ENCODE assay signal across 20 cellular contexts in the genomic region with DNA sequence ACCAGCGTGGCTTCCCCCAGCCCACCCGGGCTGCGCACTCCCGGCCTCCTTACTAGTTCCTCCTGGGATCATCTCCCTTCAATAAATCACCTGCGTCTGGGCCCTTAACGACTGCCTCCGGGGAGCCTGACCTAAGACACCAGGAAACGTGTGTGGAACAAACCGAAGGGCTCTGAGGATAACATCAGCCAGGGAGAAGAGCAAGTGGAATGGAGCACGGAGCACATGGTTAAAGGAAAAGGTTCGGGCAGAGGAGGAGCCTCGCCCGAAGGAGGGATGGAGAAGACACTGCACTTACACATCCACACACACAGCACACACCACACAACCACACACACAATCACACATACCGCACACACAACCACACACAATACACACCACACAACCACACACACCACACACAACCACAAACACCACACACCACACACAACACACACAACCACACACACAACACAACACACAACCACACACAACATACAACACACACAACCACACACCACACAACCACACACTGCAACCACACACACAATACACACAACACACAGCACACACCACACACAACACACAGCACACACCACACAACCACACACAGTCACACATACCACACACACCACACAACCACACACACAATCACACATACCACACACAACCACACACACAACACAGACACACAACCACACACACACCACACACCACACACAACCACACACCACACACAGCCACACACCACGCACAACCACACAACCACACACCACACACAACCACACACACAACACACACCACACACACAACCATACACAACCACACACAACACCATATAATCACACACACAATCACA. TPM values are rescaled to one million over a fixed set of nuclear protein-coding genes. Genes with fewer than 3 reads are reported as not detected.
DNase-seq lines count a peak whose midpoint lies in the region; ATAC-seq, FAIRE-seq and TF ChIP-seq lines count a peak whose summit lies in the region.
"Had no signal": no experiment of that assay in that cellular context is flagged by ENCODE, and none has a peak within 500 bp of the region (broad histone marks: within the 10 kb centered on the region; RNA-seq: fewer than 3 reads in every experiment).

No MANE protein-coding gene starts in this region.

- no peaks in the 10 kb centered on the region for H3K4me1 Mint-ChIP-seq in activated T-helper 1 cell treated with anti-CD3 and anti-CD28 coated beads, Interleukin-12 subunit alpha, Interleukin-12 subunit beta, Interleukin-2, Interleukin-4 antibody, amounts not matched to agents 30 ng/mL and 10 ng/mL and 1 ng/mL, durations not matched to agents 14 hours and 24 hours and 36 hours (ENCODE audit: low read depth)

- H3K9me3 Mint-ChIP-seq in activated T-helper 1 cell treated with anti-CD3 and anti-CD28 coated beads, Interleukin-12 subunit alpha, Interleukin-12 subunit beta, Interleukin-2, Interleukin-4 antibody, amounts not matched to agents 30 ng/mL and 10 ng/mL and 1 ng/mL, durations not matched to agents 14 hours and 24 hours and 36 hours: no peaks in the 10 kb centered on the region
- H3K9me3 Mint-ChIP-seq: activated T-cell treated with anti-CD3 and anti-CD28 coated beads, Interleukin-2, amount 50 U/mL, for 4 hours; stimulated activated naive CD8-positive, alpha-beta T cell treated with anti-CD3 and anti-CD28 coated beads, Interleukin-15, Interleukin-2, amounts not matched to agents 100 ng/mL and 50 ng/mL, for 24 hours; T-helper 1 cell treated with Interleukin-12 subunit alpha and Interleukin-12 subunit beta and Interleukin-4 antibody, amounts not matched to agents 30 μg/mL and 1 μg/mL, for 36 hours had no signal

- POLR2A ChIA-PET in HepG2 (lab: Yijun Ruan, JAX): no interaction called here

- peak; percentile 77 for FAIRE-seq in HepG2 (lab: Jason Lieb, UNC)

- no peaks in the 10 kb centered on the region for H3K27me3 ChIP-seq in HepG2 (ENCODE audit: control insufficient read depth in 1 of 2, insufficient read depth in 2 of 2, low read length in 2 of 2)
- no peaks in the 10 kb centered on the region for H3K27me3 ChIP-seq in right lobe of liver
- H3K27me3 ChIP-seq in gastroesophageal sphincter: peaks cover 5% of the 10 kb centered on the region
- H3K27me3 ChIP-seq: vagina had no signal

- TF ChIP-seq CTCF in HepG2 (CRISPR knock-in tag; IDR thresholded peaks at IDR 0.05) (no peak), right lobe of liver (IDR thresholded peaks at IDR 0.05) (no peak), fibroblast of pulmonary artery (IDR thresholded peaks at IDR 0.05; ENCODE audit: low read length, missing control alignments) (no peak), gastroesophageal sphincter (IDR thresholded peaks at IDR 0.05) (no peak)

- H3K4me2 ChIP-seq in HepG2 (ENCODE audit: low read depth, low read length): peak overlapping the region; percentile 6; the same call in 1 of the 2 replicates
- H3K4me2 ChIP-seq: smooth muscle cell had no signal

- H3K27ac Mint-ChIP-seq in activated T-helper 1 cell treated with anti-CD3 and anti-CD28 coated beads, Interleukin-12 subunit alpha, Interleukin-12 subunit beta, Interleukin-2, Interleukin-4 antibody, amounts not matched to agents 30 ng/mL and 10 ng/mL and 1 ng/mL, durations not matched to agents 14 hours and 24 hours and 36 hours: no peak overlapping the region
- H3K27ac Mint-ChIP-seq: stimulated activated naive CD8-positive, alpha-beta T cell treated with anti-CD3 and anti-CD28 coated beads, Interleukin-15, Interleukin-2, amounts not matched to agents 100 ng/mL and 50 ng/mL, for 24 hours; T-helper 1 cell treated with Interleukin-12 subunit alpha and Interleukin-12 subunit beta and Interleukin-4 antibody, amounts not matched to agents 30 μg/mL and 1 μg/mL, for 36 hours had no signal

- no peak overlapping the region for H3K9ac ChIP-seq in HepG2 (ENCODE audit: insufficient read depth, low read depth, low read length)

- DNase-seq in HepG2 (ENCODE audit: low spot score) (no peak), right lobe of liver (no peak), RPMI7951 (ENCODE audit: low read depth) (peak; percentile 71), fibroblast of pulmonary artery (ENCODE audit: low read depth) (peak; percentile 41)
- DNase-seq in activated T-helper 1 cell treated with anti-CD3 and anti-CD28 coated beads, Interleukin-12 subunit alpha, Interleukin-12 subunit beta, Interleukin-2, Interleukin-4 antibody, amounts not matched to agents 30 ng/mL and 10 ng/mL and 1 ng/mL, durations not matched to agents 14 hours and 24 hours and 36 hours (ENCODE audit: low spot score): no peak
- DNase-seq: activated T-cell treated with anti-CD3 and anti-CD28 coated beads, Interleukin-2, amount 50 U/mL, for 4 hours; amygdala; HCEC 1CT; Kasumi-1; NCI-H187; NCI-H526 treated with DMSO at 0.1 percent for 48 hours had no signal

- no peak overlapping the region for H3K4me3 Mint-ChIP-seq in activated T-helper 1 cell treated with anti-CD3 and anti-CD28 coated beads, Interleukin-12 subunit alpha, Interleukin-12 subunit beta, Interleukin-2, Interleukin-4 antibody, amounts not matched to agents 30 ng/mL and 10 ng/mL and 1 ng/mL, durations not matched to agents 14 hours and 24 hours and 36 hours
- H3K4me3 Mint-ChIP-seq: activated T-cell treated with anti-CD3 and anti-CD28 coated beads, Interleukin-2, amount 50 U/mL, for 4 hours; stimulated activated naive CD8-positive, alpha-beta T cell treated with anti-CD3 and anti-CD28 coated beads, Interleukin-15, Interleukin-2, amounts not matched to agents 100 ng/mL and 50 ng/mL, for 24 hours; T-helper 1 cell treated with Interleukin-12 subunit alpha and Interleukin-12 subunit beta and Interleukin-4 antibody, amounts not matched to agents 30 μg/mL and 1 μg/mL, for 36 hours had no signal

- H2AFZ ChIP-seq in HepG2 (ENCODE audit: low read length): no peak overlapping the region

- no peak for ATAC-seq in HepG2
- ATAC-seq in right lobe of liver: no peak
- ATAC-seq in GM21526 (IDR thresholded peaks at IDR 0.05; ENCODE audit: low FRiP score, unreplicated experiment): no peak
- no peak for ATAC-seq in GM21367 (IDR thresholded peaks at IDR 0.05; ENCODE audit: unreplicated experiment)
- no peak for ATAC-seq in gastroesophageal sphincter
- ATAC-seq: activated T-cell treated with anti-CD3 and anti-CD28 coated beads, Interleukin-2, amount 50 U/mL, for 4 hours; esophagus mucosa had no signal

- no peaks in the 10 kb centered on the region for H4K20me1 ChIP-seq in HepG2 (ENCODE audit: insufficient read depth, low read length)

- TF ChIP-seq EP300 in HepG2 (IDR thresholded peaks at IDR 0.05; ENCODE audit: low read depth in 2 of 2, low read length in 2 of 2) (no peak), HepG2 (CRISPR knock-in tag; IDR thresholded peaks at IDR 0.05; ENCODE audit: borderline replicate concordance) (no peak), gastroesophageal sphincter (IDR thresholded peaks at IDR 0.05) (no peak)

- H3K9me3 ChIP-seq in HepG2 (ENCODE audit: low read length): no peaks in the 10 kb centered on the region
- no peaks in the 10 kb centered on the region for H3K9me3 ChIP-seq in right lobe of liver
- no peaks in the 10 kb centered on the region for H3K9me3 ChIP-seq in gastroesophageal sphincter
- H3K9me3 ChIP-seq: vagina had no signal

- no TSS peak for BruUV-seq in HepG2 (replicated peaks; lab: Mats Ljungman, UMichigan)

- TF ChIP-seq RAD21 in HepG2 (CRISPR knock-in tag; IDR thresholded peaks at IDR 0.05): no peak

- H3K4me3 ChIP-seq in HepG2 (replicated peaks in 1 of 3; ENCODE audit: insufficient read depth in 1 of 3, low read depth in 2 of 3, low read length in 3 of 3): no peak overlapping the region
- H3K4me3 ChIP-seq in right lobe of liver: no peak overlapping the region
- no peak overlapping the region for H3K4me3 ChIP-seq in fibroblast of pulmonary artery (replicated peaks; ENCODE audit: low read depth, low read length)
- H3K4me3 ChIP-seq in gastroesophageal sphincter: no peak overlapping the region
- H3K4me3 ChIP-seq: coronary artery, smooth muscle cell, vagina had no signal

- no peak for TF ChIP-seq POLR2A in HepG2 (IDR thresholded peaks at IDR 0.05; ENCODE audit: insufficient read depth in 1 of 2, low read depth in 2 of 2, low read length in 2 of 2)
- TF ChIP-seq POLR2A in right lobe of liver (IDR thresholded peaks at IDR 0.05): no peak
- no peak for TF ChIP-seq POLR2A in gastroesophageal sphincter (IDR thresholded peaks at IDR 0.05)

- in situ Hi-C loops in HepG2 (cut with HindIII; ENCODE audit: extremely low pct_ligation_motif_present, low pct_unique_long_range_greater_than_20kb): no loop called here

- H3K36me3 Mint-ChIP-seq in activated T-helper 1 cell treated with anti-CD3 and anti-CD28 coated beads, Interleukin-12 subunit alpha, Interleukin-12 subunit beta, Interleukin-2, Interleukin-4 antibody, amounts not matched to agents 30 ng/mL and 10 ng/mL and 1 ng/mL, durations not matched to agents 14 hours and 24 hours and 36 hours (ENCODE audit: low read depth): no peaks in the 10 kb centered on the region

- no peaks in the 10 kb centered on the region for H3K79me2 ChIP-seq in HepG2 (ENCODE audit: insufficient read depth, low read length)

- H3K27me3 Mint-ChIP-seq in activated T-helper 1 cell treated with anti-CD3 and anti-CD28 coated beads, Interleukin-12 subunit alpha, Interleukin-12 subunit beta, Interleukin-2, Interleukin-4 antibody, amounts not matched to agents 30 ng/mL and 10 ng/mL and 1 ng/mL, durations not matched to agents 14 hours and 24 hours and 36 hours (ENCODE audit: insufficient read depth): peaks cover 3% of the 10 kb centered on the region

- CTCF ChIA-PET in HepG2 (lab: Yijun Ruan, JAX; ENCODE audit: low intra/inter-chr PET ratio, low total read pairs): no interaction called here

- WGBS in HepG2 (ENCODE audit: low lambda C conversion rate): 59% methylated on average over 15 of the region's 15 CpGs
- 63% methylated on average over 10 of the region's 15 CpGs for WGBS in right lobe of liver (ENCODE audit: insufficient coverage, low coverage, low lambda C conversion rate, missing lambda C conversion rate)
- WGBS in gastroesophageal sphincter (ENCODE audit: low coverage in 1 of 2), 2 donors: 60 to 82% methylated on average over 1 to 2 of the region's 15 CpGs

- H3K36me3 ChIP-seq in HepG2 (replicated peaks in 1 of 2; ENCODE audit: control insufficient read depth in 1 of 2, insufficient read depth in 2 of 2, low read length in 2 of 2) (no peaks in the 10 kb centered on the region), right lobe of liver (no peaks in the 10 kb centered on the region), gastroesophageal sphincter (no peaks in the 10 kb centered on the region)
- H3K36me3 ChIP-seq: vagina had no signal

- H3K4me1 ChIP-seq in HepG2 (ENCODE audit: insufficient read depth, low read length) (peaks cover 82% of the 10 kb centered on the region), right lobe of liver (peaks cover 0 to 14% (median 6%) of the 10 kb centered on the region in 4 donors), gastroesophageal sphincter (peaks cover 0 to 48% (median 10%) of the 10 kb centered on the region in 3 donors)

- H3K27ac ChIP-seq in HepG2 (ENCODE audit: extremely low read length, insufficient read depth, low read length): peak overlapping the region; percentile 11
- H3K27ac ChIP-seq in right lobe of liver: no peak overlapping the region
- no peak overlapping the region for H3K27ac ChIP-seq in gastroesophageal sphincter
- H3K27ac ChIP-seq: coronary artery, vagina had no signal

- intact Hi-C loops in HepG2 (cut with micrococcal nuclease; ENCODE audit: unreplicated experiment) (no loop called here), right lobe of liver (cut with DNase I) (no loop called here)
- intact Hi-C loops in activated T-helper 1 cell treated with anti-CD3 and anti-CD28 coated beads, Interleukin-12 subunit alpha, Interleukin-12 subunit beta, Interleukin-2, Interleukin-4 antibody, amounts not matched to agents 30 ng/mL and 10 ng/mL and 1 ng/mL, durations not matched to agents 14 hours and 24 hours and 36 hours (cut with micrococcal nuclease): no loop called here

RNA-seq across cellular contexts. Expression of gene CPN2, which starts 24.7 kb away (rescaled TPM):
- 16.3 and 27.7 TPM in 2 replicates for total RNA-seq in HepG2 (2016; rRNA removed; fragmentation: Illumina TruSeq; extraction: Trizol)
- 4.8 and 4.9 TPM in 2 replicates for total RNA-seq in HepG2 (2016; cell fraction: cytosol; rRNA removed; fragmentation: Illumina TruSeq; extraction: Trizol; ENCODE audit: low read depth)
- 11.8 and 26.8 TPM in 2 replicates for total RNA-seq in HepG2 (2016; cell fraction: insoluble cytoplasmic fraction; rRNA removed; fragmentation: Illumina TruSeq; extraction: Trizol)
- 14.4 and 15.6 TPM in 2 replicates for total RNA-seq in HepG2 (2016; cell fraction: membrane; rRNA removed; fragmentation: Illumina TruSeq; extraction: Trizol)
- 34.1 and 42.6 TPM in 2 replicates for total RNA-seq in HepG2 (2016; cell fraction: nucleus; rRNA removed; fragmentation: Illumina TruSeq; extraction: Trizol)
- 26.7 and 29.3 TPM in 2 replicates for polyA plus RNA-seq in HepG2 (2011; rRNA removed)
- 12.6 and 16.6 TPM in 2 replicates for polyA plus RNA-seq in HepG2 (2011; cell fraction: cytosol; rRNA removed)
- polyA plus RNA-seq in HepG2 (2011; cell fraction: nucleus; rRNA removed): 18.2 and 18.5 TPM in 2 replicates
- polyA plus RNA-seq in HepG2 (2012): 19.0 and 20.2 TPM in 2 replicates
- 8.8 and 9.3 TPM in 2 replicates for polyA plus RNA-seq in HepG2 (2016; cell fraction: cytosol; fragmentation: Illumina TruSeq; extraction: Trizol; ENCODE audit: low read depth)
- 27.5 and 38.0 TPM in 2 replicates for polyA plus RNA-seq in HepG2 (2016; cell fraction: insoluble cytoplasmic fraction; fragmentation: Illumina TruSeq; extraction: Trizol; ENCODE audit: low read depth)
- polyA plus RNA-seq in HepG2 (2016; cell fraction: membrane; fragmentation: Illumina TruSeq; extraction: Trizol; ENCODE audit: low read depth): 18.2 and 23.6 TPM in 2 replicates
- 100 and 101 TPM in 2 replicates for polyA plus RNA-seq in HepG2 (2016; cell fraction: nucleus; fragmentation: Illumina TruSeq; extraction: Trizol; ENCODE audit: insufficient read depth, low read depth)
- polyA minus RNA-seq in HepG2 (2011; rRNA and poly(A)+ RNA removed; ENCODE audit: low replicate concordance): 66.5 TPM in 1 of 2 replicates, not detected in the other
- polyA minus RNA-seq in HepG2 (2011; cell fraction: cytosol; rRNA and poly(A)+ RNA removed): 19.2 and 22.2 TPM in 2 replicates
- polyA minus RNA-seq in HepG2 (2011; cell fraction: nucleus; rRNA and poly(A)+ RNA removed): 6.3 and 7.8 TPM in 2 replicates
- 100 to 1,000 TPM; 173 to 307 (median 202) TPM for total RNA-seq in right lobe of liver
- 0.10 TPM in 1 of 2 replicates, not detected in the other for total RNA-seq in RPMI7951 (2014; rRNA removed; shearing (Covaris generic))
- total RNA-seq in activated T-helper 1 cell treated with anti-CD3 and anti-CD28 coated beads, Interleukin-12 subunit alpha, Interleukin-12 subunit beta, Interleukin-2, Interleukin-4 antibody, amounts not matched to agents 30 ng/mL and 10 ng/mL and 1 ng/mL, durations not matched to agents 14 hours and 24 hours and 36 hours: not detected in 2 replicates
- total RNA-seq in gastroesophageal sphincter: not detected
- total RNA-seq: esophagus mucosa, vagina had no signal
- polyA plus RNA-seq: smooth muscle cell had no signal

RNA-seq across cellular contexts. Expression of gene LRRC15, which starts 43.1 kb away (rescaled TPM):
- not detected in 2 replicates for total RNA-seq in HepG2 (2016; rRNA removed; fragmentation: Illumina TruSeq; extraction: Trizol)
- total RNA-seq in HepG2 (2016; cell fraction: cytosol; rRNA removed; fragmentation: Illumina TruSeq; extraction: Trizol; ENCODE audit: low read depth): not detected in 2 replicates
- not detected in 2 replicates for total RNA-seq in HepG2 (2016; cell fraction: insoluble cytoplasmic fraction; rRNA removed; fragmentation: Illumina TruSeq; extraction: Trizol)
- total RNA-seq in HepG2 (2016; cell fraction: membrane; rRNA removed; fragmentation: Illumina TruSeq; extraction: Trizol): not detected in 2 replicates
- total RNA-seq in HepG2 (2016; cell fraction: nucleus; rRNA removed; fragmentation: Illumina TruSeq; extraction: Trizol): not detected in 2 replicates
- polyA plus RNA-seq in HepG2 (2011; rRNA removed): not detected in 2 replicates
- polyA plus RNA-seq in HepG2 (2011; cell fraction: cytosol; rRNA removed): not detected in 2 replicates
- polyA plus RNA-seq in HepG2 (2011; cell fraction: nucleus; rRNA removed): not detected in 2 replicates
- not detected in 2 replicates for polyA plus RNA-seq in HepG2 (2012)
- polyA plus RNA-seq in HepG2 (2016; cell fraction: cytosol; fragmentation: Illumina TruSeq; extraction: Trizol; ENCODE audit: low read depth): not detected in 2 replicates
- polyA plus RNA-seq in HepG2 (2016; cell fraction: insoluble cytoplasmic fraction; fragmentation: Illumina TruSeq; extraction: Trizol; ENCODE audit: low read depth): not detected in 2 replicates
- not detected in 2 replicates for polyA plus RNA-seq in HepG2 (2016; cell fraction: membrane; fragmentation: Illumina TruSeq; extraction: Trizol; ENCODE audit: low read depth)
- polyA plus RNA-seq in HepG2 (2016; cell fraction: nucleus; fragmentation: Illumina TruSeq; extraction: Trizol; ENCODE audit: insufficient read depth, low read depth): not detected in 2 replicates
- 0.05 TPM in 1 of 2 replicates, not detected in the other for polyA minus RNA-seq in HepG2 (2011; rRNA and poly(A)+ RNA removed; ENCODE audit: low replicate concordance)
- polyA minus RNA-seq in HepG2 (2011; cell fraction: cytosol; rRNA and poly(A)+ RNA removed): not detected in 2 replicates
- polyA minus RNA-seq in HepG2 (2011; cell fraction: nucleus; rRNA and poly(A)+ RNA removed): not detected in 2 replicates
- under 1 TPM in 5 of 6 experiments, not detected in 1; 0.07 to 0.37 (median 0.09) TPM for total RNA-seq in right lobe of liver
- 93.4 and 95.0 TPM in 2 replicates for total RNA-seq in RPMI7951 (2014; rRNA removed; shearing (Covaris generic))
- total RNA-seq in activated T-helper 1 cell treated with anti-CD3 and anti-CD28 coated beads, Interleukin-12 subunit alpha, Interleukin-12 subunit beta, Interleukin-2, Interleukin-4 antibody, amounts not matched to agents 30 ng/mL and 10 ng/mL and 1 ng/mL, durations not matched to agents 14 hours and 24 hours and 36 hours: not detected in 2 replicates
- total RNA-seq in gastroesophageal sphincter: under 1 TPM in 3 of 4 donors, not detected in 1; 0.42 to 0.67 (median 0.49) TPM
- total RNA-seq: activated T-cell treated with anti-CD3 and anti-CD28 coated beads, Interleukin-2, amount 50 U/mL, for 4 hours; vagina had no signal

Comparison
In these comparisons a context has a peak if more than half of its experiments do, and no peak if none do; other contexts are left out.
1. DNase-seq: peak in RPMI7951 (single experiment) and fibroblast of pulmonary artery (single experiment); none in HepG2 (single experiment), right lobe of liver (0 of 3) and activated T-helper 1 cell treated with anti-CD3 and anti-CD28 coated beads, Interleukin-12 subunit alpha, Interleukin-12 subunit beta, Interleukin-2, Interleukin-4 antibody, amounts not matched to agents 30 ng/mL and 10 ng/mL and 1 ng/mL, durations not matched to agents 14 hours and 24 hours and 36 hours (single experiment).
2. RNA of gene LRRC15, which starts 43.1 kb away (total RNA-seq): 93.4 to 95.0 TPM in RPMI7951; 0.42 to 0.67 TPM in gastroesophageal sphincter, 0.07 to 0.37 TPM in right lobe of liver, not detected in HepG2 and not detected in activated T-helper 1 cell treated with anti-CD3 and anti-CD28 coated beads, Interleukin-12 subunit alpha, Interleukin-12 subunit beta, Interleukin-2, Interleukin-4 antibody, amounts not matched to agents 30 ng/mL and 10 ng/mL and 1 ng/mL, durations not matched to agents 14 hours and 24 hours and 36 hours; every median in the first group is over 10 times any median in the second.